In genomic region chr4:2263701-2264321, GRCh38 we compare ENCODE assay signal across 8 cellular contexts. TPM values are rescaled to one million over a fixed set of nuclear protein-coding genes. Genes with fewer than 3 reads are reported as not detected.
DNase-seq lines count a peak whose midpoint lies in the region; ATAC-seq and TF ChIP-seq lines count a peak whose summit lies in the region.

No MANE protein-coding gene starts in this region.

- WGBS in ovary, 3 donors: 67 to 85% (median 74%) methylated on average over 8 of the region's 8 CpGs

- H3K27me3 ChIP-seq in ovary: no peaks in the 10 kb centered on the region
- no peaks in the 10 kb centered on the region for H3K27me3 ChIP-seq in breast epithelium

- TF ChIP-seq EP300 in ovary (IDR thresholded peaks at IDR 0.05): no peak

- TF ChIP-seq POLR2A in ovary (IDR thresholded peaks at IDR 0.05) (no peak), breast epithelium (IDR thresholded peaks at IDR 0.05) (no peak)

- H3K27ac ChIP-seq in cingulate gyrus (ENCODE audit: low read depth, low read length) (peak overlapping the region; percentile 39), ovary (peak overlapping the region in 1 of 2 donors; percentile 19), breast epithelium (no peak overlapping the region)

- peak; percentile 13 for DNase-seq in NCI-H1105 treated with DMSO at 0.1 percent for 48 hours (lab: John Stamatoyannopoulos, UW)
- DNase-seq in NCI-H1105 (lab: John Stamatoyannopoulos, UW): no peak
- DNase-seq in NCI-H2081 (lab: John Stamatoyannopoulos, UW): peak; percentile 71 to 92
- peak in 4 of 5 donors; percentile 8 to 37 (median 28) for DNase-seq in ovary
- DNase-seq in breast epithelium (ENCODE audit: low spot score in 2 of 2): no peak
- DNase-seq in activated CD8-positive, alpha-beta memory T cell treated with anti-CD3 and anti-CD28 coated beads, Interleukin-2, amount 50 U/mL, for 4 hours: no peak

- no peaks in the 10 kb centered on the region for H3K36me3 ChIP-seq in ovary
- H3K36me3 ChIP-seq in breast epithelium: no peaks in the 10 kb centered on the region

- ATAC-seq in HG03280 (IDR thresholded peaks at IDR 0.05; ENCODE audit: unreplicated experiment): no peak

- H3K4me1 ChIP-seq in ovary (ENCODE audit: insufficient read depth) (peaks cover 12% of the 10 kb centered on the region), breast epithelium (peaks cover 9 to 11% of the 10 kb centered on the region in 2 donors)

- no peaks in the 10 kb centered on the region for H3K9me3 ChIP-seq in ovary
- no peaks in the 10 kb centered on the region for H3K9me3 ChIP-seq in breast epithelium

- H3K4me3 ChIP-seq in ovary (no peak overlapping the region), breast epithelium (no peak overlapping the region)

- no peak for TF ChIP-seq CTCF in ovary (IDR thresholded peaks at IDR 0.05)
- TF ChIP-seq CTCF in breast epithelium (IDR thresholded peaks at IDR 0.05): no peak

- intact Hi-C loops in ovary (cut with DNase I): loop anchor here in 2 of 4 donors (5.0 to 10.0 kb wide), 4 partner anchors 151 to 578 kb away; partner anchors contain the start of genes ADD1 (in 1 of the 2), CFAP99 (in 1 of the 2), FAM193A (in 1 of the 2) and RNF4 (in 1 of the 2)
- intact Hi-C loops in breast epithelium (cut with DNase I; ENCODE audit: low total_unique reads): no loop called here

RNA-seq across cellular contexts. Expression of gene MXD4, which starts 1.9 kb away (rescaled TPM):
- total RNA-seq in ovary (10 to 100 TPM; 22.3 to 51.4 (median 35.3) TPM), breast epithelium (10 to 100 TPM; 34.7 to 55.8 (median 37.9) TPM)
- polyA plus RNA-seq in ovary: 10 to 100 TPM; 10.3 to 41.5 TPM

RNA-seq across cellular contexts. Expression of gene HAUS3, which starts 21.9 kb away (rescaled TPM):
- 10 to 100 TPM in 6 of 7 donors, 1 to 10 TPM in 1; 9.3 to 17.4 (median 12.5) TPM for total RNA-seq in ovary
- 10 to 100 TPM in 1 of 2 donors, 1 to 10 TPM in 1; 8.2 to 12.5 TPM for polyA plus RNA-seq in ovary
- 10 to 100 TPM; 14.1 to 19.6 (median 17.4) TPM for total RNA-seq in breast epithelium

RNA-seq across cellular contexts. Expression of gene POLN, which starts 21.9 kb away (rescaled TPM):
- total RNA-seq in ovary: 10 to 100 TPM in 1 of 7 donors, 1 to 10 TPM in 5, under 1 TPM in 1; 0.95 to 11.4 (median 3.4) TPM
- 1 to 10 TPM; 1.4 to 1.6 TPM for polyA plus RNA-seq in ovary
- 1 to 10 TPM; 3.3 to 4.7 (median 4.3) TPM for total RNA-seq in breast epithelium

Comparison
In these comparisons a context has a peak if more than half of its experiments do, and no peak if none do; other contexts are left out.
1. DNase-seq: peak in NCI-H1105 treated with DMSO at 0.1 percent for 48 hours (single experiment), NCI-H2081 (2 of 2) and ovary (4 of 5); none in NCI-H1105 (single experiment), breast epithelium (0 of 2) and activated CD8-positive, alpha-beta memory T cell treated with anti-CD3 and anti-CD28 coated beads, Interleukin-2, amount 50 U/mL, for 4 hours (single experiment).